Comparison of ENCODE assay signal across 17 cellular contexts in genomic region chr5:7650755-7651154, GRCh38.
DNase-seq lines count a peak whose midpoint lies in the region; ATAC-seq, FAIRE-seq and TF ChIP-seq lines count a peak whose summit lies in the region.
"Had no signal": no experiment of that assay in that cellular context is flagged by ENCODE, and none has a peak within 500 bp of the region (broad histone marks: within the 10 kb centered on the region; RNA-seq: fewer than 3 reads in every experiment).

No MANE protein-coding gene starts in this region.

- H4K8ac ChIP-seq in mesendoderm (ENCODE audit: low read depth, low read length), result no peak overlapping the region

- no peak overlapping the region for H3K27ac Mint-ChIP-seq in astrocyte (ENCODE audit: unreplicated experiment)

- no peak for FAIRE-seq in astrocyte (lab: Jason Lieb, UNC)
- FAIRE-seq: H1 had no signal

- no peak overlapping the region for H3K4ac ChIP-seq in mesendoderm (ENCODE audit: low read depth, low read length)

- H2AK5ac ChIP-seq in mesendoderm (ENCODE audit: low read length), result no peak overlapping the region

- intact Hi-C loops in head of caudate nucleus (cut with DNase I), result no loop called here
- intact Hi-C loops in sciatic nerve (cut with DNase I), result no loop called here
- intact Hi-C loops in heart left ventricle (cut with DNase I), result no loop called here

- H3K27me3 ChIP-seq in astrocyte (ENCODE audit: insufficient read depth, low read length), result no peaks in the 10 kb centered on the region
- no peaks in the 10 kb centered on the region for H3K27me3 ChIP-seq in heart left ventricle
- H3K27me3 ChIP-seq in mesendoderm (ENCODE audit: insufficient read depth, low read length, poor library complexity), result no peaks in the 10 kb centered on the region

- H3K4me2 ChIP-seq in astrocyte (ENCODE audit: low read length), result no peak overlapping the region
- no peak overlapping the region for H3K4me2 ChIP-seq in mesendoderm (ENCODE audit: low read length)
- H3K4me2 ChIP-seq: KMS-11 had no signal

- H3K4me1 ChIP-seq in astrocyte (ENCODE audit: insufficient read depth, low read length) (no peaks in the 10 kb centered on the region), heart left ventricle (no peaks in the 10 kb centered on the region), mesendoderm (ENCODE audit: control insufficient read depth, low read depth, low read length) (no peaks in the 10 kb centered on the region)

- no peaks in the 10 kb centered on the region for H3K79me2 ChIP-seq in astrocyte (ENCODE audit: insufficient read depth, low read length)
- peaks cover 3% of the 10 kb centered on the region for H3K79me2 ChIP-seq in mesendoderm (ENCODE audit: control insufficient read depth, insufficient read depth, low read length)

- TF ChIP-seq CTCF in astrocyte (IDR thresholded peaks at IDR 0.05; ENCODE audit: insufficient read depth, low read depth, low read length) (no peak), heart left ventricle (IDR thresholded peaks at IDR 0.05) (no peak)

- no peak overlapping the region for H3K56ac ChIP-seq in mesendoderm (ENCODE audit: low read length)

- no peak overlapping the region for H3K23ac ChIP-seq in mesendoderm (ENCODE audit: low read length)

- H4K5ac ChIP-seq in mesendoderm (ENCODE audit: low read length), result no peak overlapping the region

- H3K36me3 Mint-ChIP-seq in astrocyte (ENCODE audit: low read depth, unreplicated experiment), result no peaks in the 10 kb centered on the region
- H3K36me3 Mint-ChIP-seq: CD14-positive monocyte had no signal

- no peak overlapping the region for H2BK15ac ChIP-seq in mesendoderm (replicated peaks; ENCODE audit: low read depth)

- H3K4me1 Mint-ChIP-seq in astrocyte (ENCODE audit: low read depth, unreplicated experiment), result peaks cover 3% of the 10 kb centered on the region
- H3K4me1 Mint-ChIP-seq: CD14-positive monocyte had no signal

- no peak overlapping the region for H2BK5ac ChIP-seq in mesendoderm (ENCODE audit: low read length)

- DNase-seq in Daoy (ENCODE audit: low read depth) (peak; percentile 67), astrocyte (ENCODE audit: low read depth) (peak; percentile 36), head of caudate nucleus (peak in 22 of 42 donors; percentile 6 to 60 (median 36)), sciatic nerve (ENCODE audit: low spot score) (no peak), ecto neural progenitor cell (ENCODE audit: low spot score) (no peak), heart left ventricle (no peak), NCI-H1417 treated with DMSO at 0.1 percent for 48 hours (lab: John Stamatoyannopoulos, UW) (no peak), mesendoderm (no peak)
- DNase-seq: DMS 273 treated with DMSO at 0.1 percent for 48 hours, MG63, NCI-H1092, NCI-H1694, NCI-H2107, NCI-H774 had no signal

- no peak for TF ChIP-seq POLR2A in heart left ventricle (IDR thresholded peaks at IDR 0.05)

- peaks cover 6% of the 10 kb centered on the region for H3K79me1 ChIP-seq in mesendoderm (ENCODE audit: low read length)

- peaks cover 4% of the 10 kb centered on the region for H3K9me3 Mint-ChIP-seq in astrocyte (ENCODE audit: unreplicated experiment)

- H3K27ac ChIP-seq in astrocyte (ENCODE audit: low read depth, low read length) (no peak overlapping the region), heart left ventricle (peak overlapping the region in 1 of 12 donors; percentile 38), mesendoderm (ENCODE audit: low read depth, low read length) (no peak overlapping the region)
- H3K27ac ChIP-seq: KMS-11 had no signal

- H2BK120ac ChIP-seq in mesendoderm (ENCODE audit: low read depth, low read length), result no peak overlapping the region

- no peak overlapping the region for H3K4me3 Mint-ChIP-seq in astrocyte (ENCODE audit: unreplicated experiment)
- H3K4me3 Mint-ChIP-seq: CD14-positive monocyte had no signal

- H3K27me3 Mint-ChIP-seq in astrocyte (ENCODE audit: low read depth, unreplicated experiment), result no peaks in the 10 kb centered on the region

- H3K36me3 ChIP-seq in astrocyte (ENCODE audit: insufficient read depth, low read length) (no peaks in the 10 kb centered on the region), heart left ventricle (no peaks in the 10 kb centered on the region), mesendoderm (ENCODE audit: control insufficient read depth, insufficient read depth, low read length) (no peaks in the 10 kb centered on the region)
- H3K36me3 ChIP-seq: MG63 had no signal

- WGBS in heart left ventricle, 4 donors, result 78 to 84% (median 81%) methylated on average over 6 of the region's 6 CpGs
- no CpG with 5 or more reads among the region's 6 CpGs for WGBS in mesendoderm (ENCODE audit: extremely low coverage, insufficient coverage, low lambda C conversion rate)

- H2AFZ ChIP-seq in astrocyte (ENCODE audit: low read depth, low read length), result no peak overlapping the region

- H3K18ac ChIP-seq in mesendoderm (ENCODE audit: low read length), result no peak overlapping the region

- H3K9ac ChIP-seq in astrocyte (ENCODE audit: low read length) (no peak overlapping the region), mesendoderm (ENCODE audit: low read length) (no peak overlapping the region)
- H3K9ac ChIP-seq: KMS-11 had no signal

- H3K4me3 ChIP-seq in astrocyte (ENCODE audit: insufficient read depth, low read depth, low read length) (no peak overlapping the region), heart left ventricle (no peak overlapping the region), mesendoderm (ENCODE audit: low read length) (no peak overlapping the region)
- H3K4me3 ChIP-seq: MG63 had no signal

- H3K9me3 ChIP-seq in astrocyte (ENCODE audit: insufficient read depth, low read depth, low read length) (no peaks in the 10 kb centered on the region), heart left ventricle (no peaks in the 10 kb centered on the region)
- H3K9me3 ChIP-seq: MG63 had no signal

- H4K20me1 ChIP-seq in astrocyte (ENCODE audit: insufficient read depth, low read length), result no peaks in the 10 kb centered on the region

- ATAC-seq in sciatic nerve (peak; percentile 36), heart left ventricle (no peak)

Comparison
In these comparisons a context has a peak if more than half of its experiments do, and no peak if none do; other contexts are left out.
1. DNase-seq: peak in Daoy (single experiment), astrocyte (single experiment) and head of caudate nucleus (22 of 42); none in sciatic nerve (single experiment), ecto neural progenitor cell (single experiment), heart left ventricle (0 of 5), NCI-H1417 treated with DMSO at 0.1 percent for 48 hours (single experiment) and mesendoderm (single experiment).